ENCODE assay signal across 1 cellular context in the genomic region with DNA sequence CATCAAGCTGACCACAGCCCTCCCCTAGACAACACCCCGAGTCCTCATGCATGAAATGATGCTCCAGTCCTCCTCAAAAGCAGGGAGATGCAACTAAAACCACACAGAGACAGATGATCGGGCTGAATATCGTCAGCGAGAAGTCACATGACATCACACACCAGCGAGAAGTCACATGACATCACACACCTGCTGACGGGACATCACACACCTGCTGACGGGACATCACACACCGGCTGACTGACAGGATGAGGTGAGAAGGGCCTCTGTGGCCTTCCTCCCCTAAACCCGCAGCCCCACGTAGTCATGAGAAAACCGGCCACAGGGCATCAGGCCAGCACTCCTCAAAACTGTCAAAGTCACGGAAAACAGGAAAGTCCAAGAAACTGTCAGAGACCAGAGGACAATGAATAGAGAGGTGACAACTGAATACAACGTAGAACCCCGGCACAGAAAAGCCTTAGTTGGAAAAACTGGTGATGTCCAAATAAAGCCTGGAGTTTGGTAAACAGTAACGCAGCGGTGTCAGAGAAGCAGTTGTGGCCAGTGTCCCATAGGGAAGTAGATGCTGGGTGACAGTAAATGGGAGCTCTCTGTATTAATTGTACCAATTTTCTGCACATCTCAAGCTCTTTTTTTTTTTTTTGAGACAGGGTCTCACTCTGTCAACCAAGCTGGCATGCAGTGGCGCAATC.
TF ChIP-seq lines count a peak whose summit lies in the region.

No MANE protein-coding gene starts in this region.

TF ChIP-seq in HepG2, 621 proteins besides CTCF, POLR2A, EP300 and RAD21 (continued from another document and continues in another):
- TF ChIP-seq, protein P1, sequence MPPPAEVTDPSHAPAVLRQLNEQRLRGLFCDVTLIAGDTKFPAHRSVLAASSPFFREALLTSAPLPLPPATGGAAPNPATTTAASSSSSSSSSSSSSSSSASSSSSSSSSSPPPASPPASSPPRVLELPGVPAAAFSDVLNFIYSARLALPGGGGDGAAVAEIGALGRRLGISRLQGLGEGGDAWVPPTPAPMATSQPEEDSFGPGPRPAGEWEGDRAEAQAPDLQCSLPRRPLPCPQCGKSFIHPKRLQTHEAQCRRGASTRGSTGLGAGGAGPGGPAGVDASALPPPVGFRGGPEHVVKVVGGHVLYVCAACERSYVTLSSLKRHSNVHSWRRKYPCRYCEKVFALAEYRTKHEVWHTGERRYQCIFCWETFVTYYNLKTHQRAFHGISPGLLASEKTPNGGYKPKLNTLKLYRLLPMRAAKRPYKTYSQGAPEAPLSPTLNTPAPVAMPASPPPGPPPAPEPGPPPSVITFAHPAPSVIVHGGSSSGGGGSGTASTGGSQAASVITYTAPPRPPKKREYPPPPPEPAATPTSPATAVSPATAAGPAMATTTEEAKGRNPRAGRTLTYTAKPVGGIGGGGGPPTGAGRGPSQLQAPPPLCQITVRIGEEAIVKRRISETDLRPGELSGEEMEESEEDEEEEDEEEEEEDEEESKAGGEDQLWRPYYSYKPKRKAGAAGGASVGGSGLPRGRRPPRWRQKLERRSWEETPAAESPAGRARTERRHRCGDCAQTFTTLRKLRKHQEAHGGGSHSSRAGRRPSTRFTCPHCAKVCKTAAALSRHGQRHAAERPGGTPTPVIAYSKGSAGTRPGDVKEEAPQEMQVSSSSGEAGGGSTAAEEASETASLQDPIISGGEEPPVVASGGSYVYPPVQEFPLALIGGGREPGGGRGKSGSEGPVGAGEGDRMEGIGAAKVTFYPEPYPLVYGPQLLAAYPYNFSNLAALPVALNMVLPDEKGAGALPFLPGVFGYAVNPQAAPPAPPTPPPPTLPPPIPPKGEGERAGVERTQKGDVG (CRISPR knock-in tag; IDR thresholded peaks at IDR 0.05; ENCODE audit: borderline replicate concordance), result peak; percentile 20; the same call in 1 of the 2 replicates
- TF ChIP-seq RBM22 (optimal IDR thresholded peaks at IDR 0.05; ENCODE audit: low read length) (peak; percentile 25), ATF7 (IDR thresholded peaks at IDR 0.05) (peak; percentile 56; the same call in 1 of the 2 replicates), ATF7 (CRISPR knock-in tag; IDR thresholded peaks at IDR 0.05) (no peak), ZNF207 (IDR thresholded peaks at IDR 0.05; ENCODE audit: borderline replicate concordance) (peak; percentile 29; the same call in 1 of the 2 replicates), CREB1 (IDR thresholded peaks at IDR 0.05) (peak; percentile 81), CREB1 (CRISPR knock-in tag; IDR thresholded peaks at IDR 0.05) (no peak), ZNF883 (CRISPR knock-in tag; IDR thresholded peaks at IDR 0.05; ENCODE audit: not compliant biosample characterization) (peak; percentile 58), HDAC6 (IDR thresholded peaks at IDR 0.05; ENCODE audit: low read depth, low read length) (no peak), NFE2L2 (IDR thresholded peaks at IDR 0.05; ENCODE audit: low read length) (no peak), ZKSCAN5 (CRISPR knock-in tag; IDR thresholded peaks at IDR 0.05) (no peak), GTF3A (CRISPR knock-in tag; conservative IDR thresholded peaks at IDR 0.05) (0 out of 2 replicates have a peak, but pooled peaks have one; percentile 39), ZNF296 (CRISPR knock-in tag; conservative IDR thresholded peaks at IDR 0.05) (0 out of 2 replicates have a peak, but pooled peaks have one; percentile 6), ZBTB38 (CRISPR knock-in tag; IDR thresholded peaks at IDR 0.05) (peak; percentile 91; the same call in 1 of the 2 replicates), TBX2 (CRISPR knock-in tag; IDR thresholded peaks at IDR 0.05; ENCODE audit: borderline replicate concordance) (peak; percentile 31; the same call in 1 of the 2 replicates), U2AF1 (optimal IDR thresholded peaks at IDR 0.05; ENCODE audit: low read depth, low read length) (no peak), RAD51 (IDR thresholded peaks at IDR 0.05; ENCODE audit: borderline replicate concordance) (peak; percentile 88; the same call in 1 of the 2 replicates), ASH2L (IDR thresholded peaks at IDR 0.05; ENCODE audit: insufficient read length, low read depth, low read length) (no peak), FOXC1 (CRISPR knock-in tag; IDR thresholded peaks at IDR 0.05; ENCODE audit: borderline replicate concordance) (peak; percentile 63; the same call in 1 of the 2 replicates), FIP1L1 (IDR thresholded peaks at IDR 0.05; ENCODE audit: borderline replicate concordance, insufficient read depth, low read depth, low read length) (no peak), DPF2 (CRISPR knock-in tag; IDR thresholded peaks at IDR 0.05; ENCODE audit: borderline replicate concordance, low read depth) (0 out of 2 replicates have a peak, but pooled peaks have one; percentile 34), ZNF274 (CRISPR knock-in tag; IDR thresholded peaks at IDR 0.05) (0 out of 2 replicates have a peak, but pooled peaks have one; percentile 46), MTF2 (CRISPR knock-in tag; IDR thresholded peaks at IDR 0.05; ENCODE audit: borderline replicate concordance) (peak; percentile 37; the same call in 1 of the 2 replicates)
- TF ChIP-seq, protein P2, sequence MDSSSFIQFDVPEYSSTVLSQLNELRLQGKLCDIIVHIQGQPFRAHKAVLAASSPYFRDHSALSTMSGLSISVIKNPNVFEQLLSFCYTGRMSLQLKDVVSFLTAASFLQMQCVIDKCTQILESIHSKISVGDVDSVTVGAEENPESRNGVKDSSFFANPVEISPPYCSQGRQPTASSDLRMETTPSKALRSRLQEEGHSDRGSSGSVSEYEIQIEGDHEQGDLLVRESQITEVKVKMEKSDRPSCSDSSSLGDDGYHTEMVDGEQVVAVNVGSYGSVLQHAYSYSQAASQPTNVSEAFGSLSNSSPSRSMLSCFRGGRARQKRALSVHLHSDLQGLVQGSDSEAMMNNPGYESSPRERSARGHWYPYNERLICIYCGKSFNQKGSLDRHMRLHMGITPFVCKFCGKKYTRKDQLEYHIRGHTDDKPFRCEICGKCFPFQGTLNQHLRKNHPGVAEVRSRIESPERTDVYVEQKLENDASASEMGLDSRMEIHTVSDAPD (CRISPR knock-in tag; IDR thresholded peaks at IDR 0.05), result no peak
- TF ChIP-seq, protein P3, sequence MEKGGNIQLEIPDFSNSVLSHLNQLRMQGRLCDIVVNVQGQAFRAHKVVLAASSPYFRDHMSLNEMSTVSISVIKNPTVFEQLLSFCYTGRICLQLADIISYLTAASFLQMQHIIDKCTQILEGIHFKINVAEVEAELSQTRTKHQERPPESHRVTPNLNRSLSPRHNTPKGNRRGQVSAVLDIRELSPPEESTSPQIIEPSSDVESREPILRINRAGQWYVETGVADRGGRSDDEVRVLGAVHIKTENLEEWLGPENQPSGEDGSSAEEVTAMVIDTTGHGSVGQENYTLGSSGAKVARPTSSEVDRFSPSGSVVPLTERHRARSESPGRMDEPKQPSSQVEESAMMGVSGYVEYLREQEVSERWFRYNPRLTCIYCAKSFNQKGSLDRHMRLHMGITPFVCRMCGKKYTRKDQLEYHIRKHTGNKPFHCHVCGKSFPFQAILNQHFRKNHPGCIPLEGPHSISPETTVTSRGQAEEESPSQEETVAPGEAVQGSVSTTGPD (CRISPR knock-in tag; IDR thresholded peaks at IDR 0.05), result 0 out of 2 replicates have a peak, but pooled peaks have one; percentile 54
- TF ChIP-seq, protein P4, sequence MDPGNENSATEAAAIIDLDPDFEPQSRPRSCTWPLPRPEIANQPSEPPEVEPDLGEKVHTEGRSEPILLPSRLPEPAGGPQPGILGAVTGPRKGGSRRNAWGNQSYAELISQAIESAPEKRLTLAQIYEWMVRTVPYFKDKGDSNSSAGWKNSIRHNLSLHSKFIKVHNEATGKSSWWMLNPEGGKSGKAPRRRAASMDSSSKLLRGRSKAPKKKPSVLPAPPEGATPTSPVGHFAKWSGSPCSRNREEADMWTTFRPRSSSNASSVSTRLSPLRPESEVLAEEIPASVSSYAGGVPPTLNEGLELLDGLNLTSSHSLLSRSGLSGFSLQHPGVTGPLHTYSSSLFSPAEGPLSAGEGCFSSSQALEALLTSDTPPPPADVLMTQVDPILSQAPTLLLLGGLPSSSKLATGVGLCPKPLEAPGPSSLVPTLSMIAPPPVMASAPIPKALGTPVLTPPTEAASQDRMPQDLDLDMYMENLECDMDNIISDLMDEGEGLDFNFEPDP (CRISPR knock-in tag; conservative IDR thresholded peaks at IDR 0.05), result 0 out of 2 replicates have a peak, but pooled peaks have one; percentile 90
- TF ChIP-seq, protein P5, sequence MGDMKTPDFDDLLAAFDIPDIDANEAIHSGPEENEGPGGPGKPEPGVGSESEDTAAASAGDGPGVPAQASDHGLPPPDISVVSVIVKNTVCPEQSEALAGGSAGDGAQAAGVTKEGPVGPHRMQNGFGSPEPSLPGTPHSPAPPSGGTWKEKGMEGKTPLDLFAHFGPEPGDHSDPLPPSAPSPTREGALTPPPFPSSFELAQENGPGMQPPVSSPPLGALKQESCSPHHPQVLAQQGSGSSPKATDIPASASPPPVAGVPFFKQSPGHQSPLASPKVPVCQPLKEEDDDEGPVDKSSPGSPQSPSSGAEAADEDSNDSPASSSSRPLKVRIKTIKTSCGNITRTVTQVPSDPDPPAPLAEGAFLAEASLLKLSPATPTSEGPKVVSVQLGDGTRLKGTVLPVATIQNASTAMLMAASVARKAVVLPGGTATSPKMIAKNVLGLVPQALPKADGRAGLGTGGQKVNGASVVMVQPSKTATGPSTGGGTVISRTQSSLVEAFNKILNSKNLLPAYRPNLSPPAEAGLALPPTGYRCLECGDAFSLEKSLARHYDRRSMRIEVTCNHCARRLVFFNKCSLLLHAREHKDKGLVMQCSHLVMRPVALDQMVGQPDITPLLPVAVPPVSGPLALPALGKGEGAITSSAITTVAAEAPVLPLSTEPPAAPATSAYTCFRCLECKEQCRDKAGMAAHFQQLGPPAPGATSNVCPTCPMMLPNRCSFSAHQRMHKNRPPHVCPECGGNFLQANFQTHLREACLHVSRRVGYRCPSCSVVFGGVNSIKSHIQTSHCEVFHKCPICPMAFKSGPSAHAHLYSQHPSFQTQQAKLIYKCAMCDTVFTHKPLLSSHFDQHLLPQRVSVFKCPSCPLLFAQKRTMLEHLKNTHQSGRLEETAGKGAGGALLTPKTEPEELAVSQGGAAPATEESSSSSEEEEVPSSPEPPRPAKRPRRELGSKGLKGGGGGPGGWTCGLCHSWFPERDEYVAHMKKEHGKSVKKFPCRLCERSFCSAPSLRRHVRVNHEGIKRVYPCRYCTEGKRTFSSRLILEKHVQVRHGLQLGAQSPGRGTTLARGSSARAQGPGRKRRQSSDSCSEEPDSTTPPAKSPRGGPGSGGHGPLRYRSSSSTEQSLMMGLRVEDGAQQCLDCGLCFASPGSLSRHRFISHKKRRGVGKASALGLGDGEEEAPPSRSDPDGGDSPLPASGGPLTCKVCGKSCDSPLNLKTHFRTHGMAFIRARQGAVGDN (CRISPR knock-in tag; IDR thresholded peaks at IDR 0.05), result peak; percentile 40; the same call in 1 of the 2 replicates
- TF ChIP-seq, protein P6, sequence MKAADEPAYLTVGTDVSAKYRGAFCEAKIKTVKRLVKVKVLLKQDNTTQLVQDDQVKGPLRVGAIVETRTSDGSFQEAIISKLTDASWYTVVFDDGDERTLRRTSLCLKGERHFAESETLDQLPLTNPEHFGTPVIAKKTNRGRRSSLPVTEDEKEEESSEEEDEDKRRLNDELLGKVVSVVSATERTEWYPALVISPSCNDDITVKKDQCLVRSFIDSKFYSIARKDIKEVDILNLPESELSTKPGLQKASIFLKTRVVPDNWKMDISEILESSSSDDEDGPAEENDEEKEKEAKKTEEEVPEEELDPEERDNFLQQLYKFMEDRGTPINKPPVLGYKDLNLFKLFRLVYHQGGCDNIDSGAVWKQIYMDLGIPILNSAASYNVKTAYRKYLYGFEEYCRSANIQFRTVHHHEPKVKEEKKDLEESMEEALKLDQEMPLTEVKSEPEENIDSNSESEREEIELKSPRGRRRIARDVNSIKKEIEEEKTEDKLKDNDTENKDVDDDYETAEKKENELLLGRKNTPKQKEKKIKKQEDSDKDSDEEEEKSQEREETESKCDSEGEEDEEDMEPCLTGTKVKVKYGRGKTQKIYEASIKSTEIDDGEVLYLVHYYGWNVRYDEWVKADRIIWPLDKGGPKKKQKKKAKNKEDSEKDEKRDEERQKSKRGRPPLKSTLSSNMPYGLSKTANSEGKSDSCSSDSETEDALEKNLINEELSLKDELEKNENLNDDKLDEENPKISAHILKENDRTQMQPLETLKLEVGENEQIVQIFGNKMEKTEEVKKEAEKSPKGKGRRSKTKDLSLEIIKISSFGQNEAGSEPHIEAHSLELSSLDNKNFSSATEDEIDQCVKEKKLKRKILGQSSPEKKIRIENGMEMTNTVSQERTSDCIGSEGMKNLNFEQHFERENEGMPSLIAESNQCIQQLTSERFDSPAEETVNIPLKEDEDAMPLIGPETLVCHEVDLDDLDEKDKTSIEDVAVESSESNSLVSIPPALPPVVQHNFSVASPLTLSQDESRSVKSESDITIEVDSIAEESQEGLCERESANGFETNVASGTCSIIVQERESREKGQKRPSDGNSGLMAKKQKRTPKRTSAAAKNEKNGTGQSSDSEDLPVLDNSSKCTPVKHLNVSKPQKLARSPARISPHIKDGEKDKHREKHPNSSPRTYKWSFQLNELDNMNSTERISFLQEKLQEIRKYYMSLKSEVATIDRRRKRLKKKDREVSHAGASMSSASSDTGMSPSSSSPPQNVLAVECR (CRISPR knock-in tag; IDR thresholded peaks at IDR 0.05; ENCODE audit: borderline replicate concordance), result peak; percentile 39; the same call in 1 of the 2 replicates
